ENCODE assay signal across 11 cellular contexts in the genomic region with DNA sequence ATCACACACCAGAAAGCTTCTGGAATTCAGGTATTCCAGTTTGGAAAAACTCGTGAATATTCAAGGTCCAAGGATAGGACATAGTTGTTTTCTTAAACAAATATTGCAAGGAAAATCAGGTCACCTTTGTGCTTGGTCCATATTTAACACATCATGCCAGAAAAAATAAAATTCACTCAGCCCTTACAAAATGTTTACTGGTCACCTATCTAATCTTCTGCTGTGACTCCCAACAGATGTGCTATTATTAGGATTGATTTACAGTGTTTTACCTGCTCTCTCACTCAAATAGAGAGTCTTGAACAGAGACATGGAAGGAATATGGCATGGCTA. TPM values are rescaled to one million over a fixed set of nuclear protein-coding genes. Genes with fewer than 3 reads are reported as not detected.
"Had no signal": no experiment of that assay in that cellular context is flagged by ENCODE, and none has a peak within 500 bp of the region (broad histone marks: within the 10 kb centered on the region; RNA-seq: fewer than 3 reads in every experiment).

No MANE protein-coding gene starts in this region.

- H3K36me3 ChIP-seq: HAP-1 had no signal

- H2AFZ ChIP-seq: GM23248 had no signal

- FAIRE-seq: K562 had no signal

- H3K4me3 ChIP-seq: GM23248, HAP-1, K562 had no signal

- H3K27ac ChIP-seq: GM23248, HL-60 had no signal

- H3K9ac ChIP-seq: GM23248 had no signal

- H3K9me3 ChIP-seq: HAP-1 had no signal

- ATAC-seq: HCT116, K562 had no signal

- H3K4me1 ChIP-seq: HAP-1 had no signal

- DNase-seq: GM23248, GOT3, H7, HFFc6, IMR-90 had no signal

RNA-seq across cellular contexts. Expression of gene CSN3, which starts 9.5 kb away (rescaled TPM):
- total RNA-seq: GM23248, H4, H7, HFFc6, HT1080, IMR-90, K562 had no signal
- polyA plus RNA-seq: GM23248, IMR-90, K562 had no signal

RNA-seq across cellular contexts. Expression of gene FDCSP, which starts 26.0 kb away (rescaled TPM):
- total RNA-seq: GM23248, H7, HFFc6, HT1080, IMR-90, K562 had no signal
- polyA plus RNA-seq: GM23248, IMR-90, K562 had no signal

RNA-seq across cellular contexts. Expression of gene ODAM, which starts 56.4 kb away (rescaled TPM):
- total RNA-seq: GM23248, H7, HFFc6, HT1080, IMR-90, K562 had no signal
- polyA plus RNA-seq: GM23248, IMR-90, K562 had no signal
